Comparison of ENCODE assay signal across 8 cellular contexts in genomic region chr6:41306187-41306854, GRCh38. TPM values are rescaled to one million over a fixed set of nuclear protein-coding genes. Genes with fewer than 3 reads are reported as not detected.
A peak's percentile ranks its signal among the peaks of the same experiment; 100 is the strongest.
DNase-seq lines count a peak whose midpoint lies in the region; ATAC-seq, FAIRE-seq and TF ChIP-seq lines count a peak whose summit lies in the region.

No MANE protein-coding gene starts in this region.

- peak overlapping the region in 1 of 7 donors; percentile 25 for H3K27ac Mint-ChIP-seq in CD14-positive monocyte

- peaks cover 0 to 5% (median 5%) of the 10 kb centered on the region in 3 donors for H3K27me3 Mint-ChIP-seq in CD14-positive monocyte (ENCODE audit: low read depth in 3 of 3)

- FAIRE-seq in GM18507 (lab: Jason Lieb, UNC): peak; percentile 85

- ATAC-seq in HG02642 (IDR thresholded peaks at IDR 0.05; ENCODE audit: poor library complexity, unreplicated experiment): no peak
- ATAC-seq in GM21825 (IDR thresholded peaks at IDR 0.05; ENCODE audit: unreplicated experiment): no peak

- TF ChIP-seq CTCF in CD14-positive monocyte (IDR thresholded peaks at IDR 0.05) (peak; percentile 80), fibroblast of the aortic adventitia (IDR thresholded peaks at IDR 0.05; ENCODE audit: insufficient read depth, low read length) (peak; percentile 58)

- intact Hi-C loops in CD14-positive monocyte (cut with micrococcal nuclease): loop anchor here in 1 of 2 donors (2.0 to 5.0 kb wide), 2 partner anchors 20 to 124 kb away; partner anchors contain the start of gene TREM1

- no peak overlapping the region for H3K4me3 Mint-ChIP-seq in CD14-positive monocyte

- H3K36me3 Mint-ChIP-seq in CD14-positive monocyte: no peaks in the 10 kb centered on the region

- DNase-seq in CD14-positive monocyte (ENCODE audit: low spot score) (no peak), GM18507 (ENCODE audit: extremely low spot score, insufficient read length, low read depth) (peak; percentile 8), NCI-H2196 treated with DMSO at 0.1 percent for 48 hours (lab: John Stamatoyannopoulos, UW; ENCODE audit: unreplicated experiment) (peak; percentile 16), fibroblast of the aortic adventitia (ENCODE audit: low read depth) (peak; percentile 59), renal cortical epithelial cell (ENCODE audit: low read depth) (peak; percentile 56)
- DNase-seq in activated CD4-positive, alpha-beta T cell treated with anti-CD3 and anti-CD28 coated beads for 48 hours: peak; percentile 50

- peaks cover 0 to 2% (median 0%) of the 10 kb centered on the region in 7 donors for H3K9me3 Mint-ChIP-seq in CD14-positive monocyte

- no peak overlapping the region for H3K4me3 ChIP-seq in fibroblast of the aortic adventitia (ENCODE audit: low read depth, low read length)

- H3K4me1 Mint-ChIP-seq in CD14-positive monocyte: peaks cover 21% of the 10 kb centered on the region

RNA-seq across cellular contexts. Expression of gene TREM1, which starts 19.8 kb away (rescaled TPM):
- polyA plus RNA-seq in CD14-positive monocyte: 100 to 1,000 TPM; 175 to 303 TPM
- total RNA-seq in fibroblast of the aortic adventitia (ENCODE audit: low replicate concordance): 0.36 TPM in 1 of 2 replicates, not detected in the other
- not detected in 2 replicates for total RNA-seq in renal cortical epithelial cell

RNA-seq across cellular contexts. Expression of gene NCR2, which starts 29.1 kb away (rescaled TPM):
- not detected for polyA plus RNA-seq in CD14-positive monocyte
- total RNA-seq in fibroblast of the aortic adventitia (ENCODE audit: low replicate concordance) (not detected in 2 replicates), renal cortical epithelial cell (not detected in 2 replicates)
